Comparison of ENCODE assay signal across 17 cellular contexts in genomic region chr6:56399250-56399671, GRCh38.
DNase-seq lines count a peak whose midpoint lies in the region; ATAC-seq and TF ChIP-seq lines count a peak whose summit lies in the region.
"Had no signal": no experiment of that assay in that cellular context is flagged by ENCODE, and none has a peak within 500 bp of the region (broad histone marks: within the 10 kb centered on the region; RNA-seq: fewer than 3 reads in every experiment).

No MANE protein-coding gene starts in this region.

- H3K27me3 ChIP-seq in left lung (no peaks in the 10 kb centered on the region), right atrium auricular region (no peaks in the 10 kb centered on the region), right cardiac atrium (ENCODE audit: control insufficient read depth, insufficient read depth) (no peaks in the 10 kb centered on the region), brain microvascular endothelial cell (replicated peaks) (no peaks in the 10 kb centered on the region)
- H3K27me3 ChIP-seq: adrenal gland had no signal

- peaks cover 23% of the 10 kb centered on the region for H3K4me1 Mint-ChIP-seq in Calu3 (ENCODE audit: low read depth, unreplicated experiment)

- H3K27ac Mint-ChIP-seq in Calu3 (ENCODE audit: unreplicated experiment) = no peak overlapping the region

- TF ChIP-seq CTCF in Calu3 (IDR thresholded peaks at IDR 0.05; ENCODE audit: unreplicated experiment) (no peak), left lung (IDR thresholded peaks at IDR 0.05) (no peak), right atrium auricular region (IDR thresholded peaks at IDR 0.05) (no peak), brain microvascular endothelial cell (IDR thresholded peaks at IDR 0.05; ENCODE audit: low read depth, low read length, missing control alignments) (no peak)

- CTCF ChIA-PET in Calu3 (lab: Charles Lee) = interaction anchor here (0.5 to 1.2 kb wide), 3 partner anchors 29 to 346 kb away, joined by 3 to 7 read pairs (median 3); no protein-coding TSS in a partner anchor

- intact Hi-C loops in Calu3 (cut with micrococcal nuclease; ENCODE audit: unreplicated experiment) (no loop called here), left lung (cut with DNase I) (no loop called here), right cardiac atrium (cut with DNase I) (no loop called here)

- H3K4me3 ChIP-seq in left lung (no peak overlapping the region), right atrium auricular region (no peak overlapping the region), right cardiac atrium (ENCODE audit: low read length) (no peak overlapping the region), brain microvascular endothelial cell (ENCODE audit: low read depth, low read length) (no peak overlapping the region)
- H3K4me3 ChIP-seq: adrenal gland had no signal

- peaks cover 7% of the 10 kb centered on the region for H3K36me3 Mint-ChIP-seq in Calu3 (ENCODE audit: insufficient read depth, unreplicated experiment)

- DNase-seq in Calu3 (no peak), NCI-H146 (lab: John Stamatoyannopoulos, UW) (peak; percentile 74), amniotic epithelial cell (ENCODE audit: low read depth) (peak; percentile 46), left lung (no peak), right atrium auricular region (ENCODE audit: low spot score) (no peak), right cardiac atrium (no peak), brain microvascular endothelial cell (no peak)
- DNase-seq: activated CD4-positive, CD25-positive, alpha-beta regulatory T cell; adrenal gland; AML-193; MM.1S; NK-92 treated with Interleukin-12 subunit alpha and Interleukin-12 subunit beta, amount 100 ng/mL, for 24 hours; occipital lobe; SK-N-SH; stimulated activated CD4-positive, alpha-beta T cell treated with anti-CD3 and anti-CD28 coated beads, Interleukin-2, amount 100 ng/mL, for 48 hours; stimulated activated naive CD4-positive, alpha-beta T cell had no signal

- peak overlapping the region; percentile 58 for H3K4me3 Mint-ChIP-seq in Calu3 (ENCODE audit: low read depth, unreplicated experiment)

- BruUV-seq in Calu3 (replicated peaks; lab: Mats Ljungman, UMichigan) = no TSS peak

- 90% methylated on average over 2 of the region's 2 CpGs for WGBS in right cardiac atrium

- no peak overlapping the region for H3K27ac ChIP-seq in left lung
- no peak overlapping the region for H3K27ac ChIP-seq in right atrium auricular region
- no peak overlapping the region for H3K27ac ChIP-seq in right cardiac atrium (ENCODE audit: low read length)
- H3K27ac ChIP-seq in brain microvascular endothelial cell = no peak overlapping the region
- H3K27ac ChIP-seq: adrenal gland had no signal

- H3K4me1 ChIP-seq in left lung (peaks cover 0 to 9% of the 10 kb centered on the region in 2 donors), right atrium auricular region (no peaks in the 10 kb centered on the region), right cardiac atrium (ENCODE audit: control insufficient read depth, insufficient read depth, low read length) (no peaks in the 10 kb centered on the region)

- in situ Hi-C loops in brain microvascular endothelial cell (cut with HindIII; ENCODE audit: low pct_ligation_motif_present, low sequenced_read_pairs) = no loop called here

- peaks cover 4% of the 10 kb centered on the region for H3K9me3 Mint-ChIP-seq in Calu3 (ENCODE audit: low read depth, unreplicated experiment)

- H3K9me3 ChIP-seq in left lung (peaks cover 0 to 3% of the 10 kb centered on the region in 2 donors), right atrium auricular region (no peaks in the 10 kb centered on the region), right cardiac atrium (ENCODE audit: control insufficient read depth, low read length) (no peaks in the 10 kb centered on the region)
- H3K9me3 ChIP-seq: SK-N-SH had no signal

- no peaks in the 10 kb centered on the region for H3K36me3 ChIP-seq in left lung
- H3K36me3 ChIP-seq in right atrium auricular region = no peaks in the 10 kb centered on the region
- no peaks in the 10 kb centered on the region for H3K36me3 ChIP-seq in brain microvascular endothelial cell (replicated peaks)
- H3K36me3 ChIP-seq: adrenal gland had no signal

- no peaks in the 10 kb centered on the region for H3K27me3 Mint-ChIP-seq in Calu3 (ENCODE audit: unreplicated experiment)

- ATAC-seq in left lung (peak; percentile 62), HG03521 (IDR thresholded peaks at IDR 0.05; ENCODE audit: unreplicated experiment) (no peak), right cardiac atrium (no peak)

Comparison
In these comparisons a context has a peak if more than half of its experiments do, and no peak if none do; other contexts are left out.
1. DNase-seq: peak in NCI-H146 (single experiment) and amniotic epithelial cell (single experiment); none in Calu3 (single experiment), left lung (0 of 2), right atrium auricular region (single experiment), right cardiac atrium (0 of 3) and brain microvascular endothelial cell (single experiment).